Comparison of ENCODE assay signal across 20 cellular contexts in genomic region chr21:36830041-36830440, GRCh38.
DNase-seq lines count a peak whose midpoint lies in the region; ATAC-seq, FAIRE-seq and TF ChIP-seq lines count a peak whose summit lies in the region.
"Had no signal": no experiment of that assay in that cellular context is flagged by ENCODE, and none has a peak within 500 bp of the region (broad histone marks: within the 10 kb centered on the region; RNA-seq: fewer than 3 reads in every experiment).

No MANE protein-coding gene starts in this region.

- H3K9me3 ChIP-seq in HepG2 (ENCODE audit: low read length) (no peaks in the 10 kb centered on the region), right lobe of liver (no peaks in the 10 kb centered on the region), astrocyte (ENCODE audit: insufficient read depth, low read depth, low read length) (no peaks in the 10 kb centered on the region), mesodermal cell (ENCODE audit: control insufficient read depth, low read length) (no peaks in the 10 kb centered on the region)
- H3K9me3 ChIP-seq: BE2C had no signal

- H3K9me3 Mint-ChIP-seq in astrocyte (ENCODE audit: unreplicated experiment), result peaks cover 3% of the 10 kb centered on the region
- H3K9me3 Mint-ChIP-seq: HFFc6 had no signal

- TF ChIP-seq POLR2A in HepG2 (IDR thresholded peaks at IDR 0.05; ENCODE audit: insufficient read depth in 1 of 2, low read depth in 2 of 2, low read length in 2 of 2), result no peak
- no peak for TF ChIP-seq POLR2A in right lobe of liver (IDR thresholded peaks at IDR 0.05)

- H2AFZ ChIP-seq in HepG2 (ENCODE audit: low read length) (no peak overlapping the region), astrocyte (ENCODE audit: low read depth, low read length) (no peak overlapping the region)

- TF ChIP-seq CTCF in HepG2 (CRISPR knock-in tag; IDR thresholded peaks at IDR 0.05), result no peak
- no peak for TF ChIP-seq CTCF in right lobe of liver (IDR thresholded peaks at IDR 0.05)
- no peak for TF ChIP-seq CTCF in astrocyte (IDR thresholded peaks at IDR 0.05; ENCODE audit: insufficient read depth, low read depth, low read length)

- POLR2A ChIA-PET in HepG2 (lab: Yijun Ruan, JAX), result no interaction called here

- H4K5ac ChIP-seq in mesendoderm (ENCODE audit: low read length), result no peak overlapping the region

- intact Hi-C loops in HepG2 (cut with micrococcal nuclease; ENCODE audit: unreplicated experiment), result no loop called here
- intact Hi-C loops in right lobe of liver (cut with DNase I), result no loop called here

- no peak for FAIRE-seq in HepG2 (lab: Jason Lieb, UNC)
- FAIRE-seq in astrocyte (lab: Jason Lieb, UNC), result no peak
- FAIRE-seq: A204.1, D721Med, H1 had no signal

- H3K18ac ChIP-seq in mesendoderm (ENCODE audit: low read length), result no peak overlapping the region

- no peaks in the 10 kb centered on the region for H3K4me1 Mint-ChIP-seq in astrocyte (ENCODE audit: low read depth, unreplicated experiment)

- no peak overlapping the region for H4K8ac ChIP-seq in mesendoderm (ENCODE audit: low read depth, low read length)

- no peak overlapping the region for H3K4me2 ChIP-seq in HepG2 (ENCODE audit: low read depth, low read length)
- H3K4me2 ChIP-seq in astrocyte (ENCODE audit: low read length), result no peak overlapping the region
- H3K4me2 ChIP-seq in mesendoderm (ENCODE audit: low read length), result no peak overlapping the region

- H3K4me1 ChIP-seq in HepG2 (ENCODE audit: insufficient read depth, low read length) (peaks cover 10% of the 10 kb centered on the region; the same call in 1 of the 2 replicates), right lobe of liver (no peaks in the 10 kb centered on the region), astrocyte (ENCODE audit: insufficient read depth, low read length) (no peaks in the 10 kb centered on the region), mesodermal cell (ENCODE audit: control insufficient read depth, insufficient read depth, low read length, poor library complexity, severe bottlenecking) (no peaks in the 10 kb centered on the region), mesendoderm (ENCODE audit: control insufficient read depth, low read depth, low read length) (no peaks in the 10 kb centered on the region)
- H3K4me1 ChIP-seq: BE2C had no signal

- CTCF ChIA-PET in HepG2 (lab: Yijun Ruan, JAX; ENCODE audit: low intra/inter-chr PET ratio, low total read pairs), result no interaction called here

- H3K27me3 Mint-ChIP-seq in astrocyte (ENCODE audit: low read depth, unreplicated experiment), result peaks cover 8% of the 10 kb centered on the region
- H3K27me3 Mint-ChIP-seq: CD4-positive, alpha-beta memory T cell had no signal

- H3K36me3 ChIP-seq in HepG2 (replicated peaks in 1 of 2; ENCODE audit: control insufficient read depth in 1 of 2, insufficient read depth in 2 of 2, low read length in 2 of 2) (0 out of 5 replicates have a peak, but pooled peaks cover 0 to under 1% of the 10 kb centered on the region in 2 experiments), right lobe of liver (no peaks in the 10 kb centered on the region), astrocyte (ENCODE audit: insufficient read depth, low read length) (no peaks in the 10 kb centered on the region), mesodermal cell (ENCODE audit: control insufficient read depth, insufficient read depth, low read length) (no peaks in the 10 kb centered on the region), mesendoderm (ENCODE audit: control insufficient read depth, insufficient read depth, low read length) (no peaks in the 10 kb centered on the region)
- H3K36me3 ChIP-seq: BE2C had no signal

- ATAC-seq in HepG2 (peak; percentile 82), right lobe of liver (no peak)

- H3K27ac Mint-ChIP-seq in astrocyte (ENCODE audit: unreplicated experiment), result peak overlapping the region; percentile 50
- H3K27ac Mint-ChIP-seq: HFFc6 had no signal

- H4K20me1 ChIP-seq in HepG2 (ENCODE audit: insufficient read depth, low read length) (no peaks in the 10 kb centered on the region), astrocyte (ENCODE audit: insufficient read depth, low read length) (peaks cover 9% of the 10 kb centered on the region)

- in situ Hi-C loops in HepG2 (cut with HindIII; ENCODE audit: extremely low pct_ligation_motif_present, low pct_unique_long_range_greater_than_20kb), result no loop called here

- 71% methylated on average over 8 of the region's 9 CpGs for WGBS in HepG2 (ENCODE audit: low lambda C conversion rate)
- 88% methylated on average over 4 of the region's 9 CpGs for WGBS in right lobe of liver (ENCODE audit: insufficient coverage, low coverage, low lambda C conversion rate, missing lambda C conversion rate)
- WGBS in mesodermal cell (ENCODE audit: insufficient coverage in 2 of 2), 2 experiments, result 79 to 81% methylated on average over 5 to 8 of the region's 9 CpGs
- WGBS in mesendoderm (ENCODE audit: extremely low coverage, insufficient coverage, low lambda C conversion rate), result no CpG with 5 or more reads among the region's 9 CpGs

- H3K4me3 ChIP-seq in HepG2 (replicated peaks in 1 of 3; ENCODE audit: insufficient read depth in 1 of 3, low read depth in 2 of 3, low read length in 3 of 3) (no peak overlapping the region), right lobe of liver (no peak overlapping the region), astrocyte (ENCODE audit: insufficient read depth, low read depth, low read length) (no peak overlapping the region), mesodermal cell (ENCODE audit: extremely low read depth, insufficient read depth, low read length, poor library complexity, severe bottlenecking) (no peak overlapping the region), mesendoderm (ENCODE audit: low read length) (no peak overlapping the region)

- no peaks in the 10 kb centered on the region for H3K79me1 ChIP-seq in mesendoderm (ENCODE audit: low read length)

- H3K27ac ChIP-seq in HepG2 (ENCODE audit: extremely low read length, insufficient read depth, low read length) (no peak overlapping the region), right lobe of liver (no peak overlapping the region), astrocyte (ENCODE audit: low read depth, low read length) (no peak overlapping the region), mesodermal cell (ENCODE audit: low read depth, low read length, severe bottlenecking) (peak overlapping the region; percentile 13), mesendoderm (ENCODE audit: low read depth, low read length) (no peak overlapping the region)
- H3K27ac ChIP-seq: C4-2B, HL-60 had no signal

- H3K4me3 Mint-ChIP-seq in astrocyte (ENCODE audit: unreplicated experiment), result no peak overlapping the region
- H3K4me3 Mint-ChIP-seq: CD4-positive, alpha-beta memory T cell; HFFc6 had no signal

- TF ChIP-seq EP300 in HepG2 (IDR thresholded peaks at IDR 0.05; ENCODE audit: low read depth in 2 of 2, low read length in 2 of 2) (no peak), HepG2 (CRISPR knock-in tag; IDR thresholded peaks at IDR 0.05; ENCODE audit: borderline replicate concordance) (no peak)

- no peak overlapping the region for H3K23ac ChIP-seq in mesendoderm (ENCODE audit: low read length)

- H3K79me2 ChIP-seq in HepG2 (ENCODE audit: insufficient read depth, low read length) (no peaks in the 10 kb centered on the region), astrocyte (ENCODE audit: insufficient read depth, low read length) (no peaks in the 10 kb centered on the region), mesendoderm (ENCODE audit: control insufficient read depth, insufficient read depth, low read length) (no peaks in the 10 kb centered on the region)

- no peak overlapping the region for H3K9ac ChIP-seq in HepG2 (ENCODE audit: insufficient read depth, low read depth, low read length)
- H3K9ac ChIP-seq in astrocyte (ENCODE audit: low read length), result no peak overlapping the region
- no peak overlapping the region for H3K9ac ChIP-seq in mesendoderm (ENCODE audit: low read length)

- H3K4ac ChIP-seq in mesendoderm (ENCODE audit: low read depth, low read length), result no peak overlapping the region

- H2BK15ac ChIP-seq in mesendoderm (replicated peaks; ENCODE audit: low read depth), result no peak overlapping the region

- H3K27me3 ChIP-seq in HepG2 (ENCODE audit: control insufficient read depth in 1 of 2, insufficient read depth in 2 of 2, low read length in 2 of 2), result no peaks in the 10 kb centered on the region
- no peaks in the 10 kb centered on the region for H3K27me3 ChIP-seq in right lobe of liver
- H3K27me3 ChIP-seq in astrocyte (ENCODE audit: insufficient read depth, low read length), result no peaks in the 10 kb centered on the region
- no peaks in the 10 kb centered on the region for H3K27me3 ChIP-seq in mesendoderm (ENCODE audit: insufficient read depth, low read length, poor library complexity)
- H3K27me3 ChIP-seq: BE2C had no signal

- H2AK5ac ChIP-seq in mesendoderm (ENCODE audit: low read length), result no peak overlapping the region

- H2BK120ac ChIP-seq in mesendoderm (ENCODE audit: low read depth, low read length), result no peak overlapping the region

- DNase-seq in HepG2 (ENCODE audit: low spot score) (no peak), right lobe of liver (no peak), astrocyte (ENCODE audit: low read depth) (no peak), mesendoderm (no peak), GF-D8 (lab: John Stamatoyannopoulos, UW) (no peak), kidney glomerular epithelial cell (lab: John Stamatoyannopoulos, UW) (no peak)
- DNase-seq: BE2C; CD4-positive, alpha-beta memory T cell; DMS153; DMS79 treated with DMSO at 0.1 percent for 48 hours; EL; GDM1; HCEC 1CT; HFFc6 had no signal

- BruUV-seq in HepG2 (replicated peaks; lab: Mats Ljungman, UMichigan), result no TSS peak

- no peak overlapping the region for H3K56ac ChIP-seq in mesendoderm (ENCODE audit: low read length)

- H2BK5ac ChIP-seq in mesendoderm (ENCODE audit: low read length), result no peak overlapping the region

- TF ChIP-seq RAD21 in HepG2 (CRISPR knock-in tag; IDR thresholded peaks at IDR 0.05), result no peak

- H3K36me3 Mint-ChIP-seq in astrocyte (ENCODE audit: low read depth, unreplicated experiment), result peaks cover 5% of the 10 kb centered on the region
